In the genomic region with DNA sequence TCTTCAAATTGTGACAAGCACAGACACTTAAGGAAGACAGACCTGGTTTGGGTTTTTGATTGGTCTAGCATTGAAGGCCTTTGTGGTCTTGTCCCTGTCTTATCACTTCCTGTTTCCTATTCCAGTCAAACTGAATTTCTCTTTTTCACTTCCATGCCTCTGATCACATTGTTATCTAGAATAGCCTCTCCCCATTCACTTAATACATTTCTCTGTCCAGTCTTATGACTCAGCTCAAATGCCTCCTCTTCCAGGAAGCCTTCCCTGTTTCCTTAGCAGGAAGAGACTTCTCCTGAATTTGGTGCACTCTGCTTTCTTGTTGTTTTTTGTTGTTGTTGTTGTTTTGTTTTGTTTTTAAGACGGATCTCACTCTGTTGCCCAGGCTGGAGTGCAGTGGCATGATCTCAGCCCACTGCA, we compare ENCODE assay signal across 1 cellular context.
TF ChIP-seq lines count a peak whose summit lies in the region.

No MANE protein-coding gene starts in this region.

TF ChIP-seq in K562, 482 proteins besides CTCF, POLR2A, EP300 and RAD21 (continued from another document and continues in another):
- TF ChIP-seq, protein P1, sequence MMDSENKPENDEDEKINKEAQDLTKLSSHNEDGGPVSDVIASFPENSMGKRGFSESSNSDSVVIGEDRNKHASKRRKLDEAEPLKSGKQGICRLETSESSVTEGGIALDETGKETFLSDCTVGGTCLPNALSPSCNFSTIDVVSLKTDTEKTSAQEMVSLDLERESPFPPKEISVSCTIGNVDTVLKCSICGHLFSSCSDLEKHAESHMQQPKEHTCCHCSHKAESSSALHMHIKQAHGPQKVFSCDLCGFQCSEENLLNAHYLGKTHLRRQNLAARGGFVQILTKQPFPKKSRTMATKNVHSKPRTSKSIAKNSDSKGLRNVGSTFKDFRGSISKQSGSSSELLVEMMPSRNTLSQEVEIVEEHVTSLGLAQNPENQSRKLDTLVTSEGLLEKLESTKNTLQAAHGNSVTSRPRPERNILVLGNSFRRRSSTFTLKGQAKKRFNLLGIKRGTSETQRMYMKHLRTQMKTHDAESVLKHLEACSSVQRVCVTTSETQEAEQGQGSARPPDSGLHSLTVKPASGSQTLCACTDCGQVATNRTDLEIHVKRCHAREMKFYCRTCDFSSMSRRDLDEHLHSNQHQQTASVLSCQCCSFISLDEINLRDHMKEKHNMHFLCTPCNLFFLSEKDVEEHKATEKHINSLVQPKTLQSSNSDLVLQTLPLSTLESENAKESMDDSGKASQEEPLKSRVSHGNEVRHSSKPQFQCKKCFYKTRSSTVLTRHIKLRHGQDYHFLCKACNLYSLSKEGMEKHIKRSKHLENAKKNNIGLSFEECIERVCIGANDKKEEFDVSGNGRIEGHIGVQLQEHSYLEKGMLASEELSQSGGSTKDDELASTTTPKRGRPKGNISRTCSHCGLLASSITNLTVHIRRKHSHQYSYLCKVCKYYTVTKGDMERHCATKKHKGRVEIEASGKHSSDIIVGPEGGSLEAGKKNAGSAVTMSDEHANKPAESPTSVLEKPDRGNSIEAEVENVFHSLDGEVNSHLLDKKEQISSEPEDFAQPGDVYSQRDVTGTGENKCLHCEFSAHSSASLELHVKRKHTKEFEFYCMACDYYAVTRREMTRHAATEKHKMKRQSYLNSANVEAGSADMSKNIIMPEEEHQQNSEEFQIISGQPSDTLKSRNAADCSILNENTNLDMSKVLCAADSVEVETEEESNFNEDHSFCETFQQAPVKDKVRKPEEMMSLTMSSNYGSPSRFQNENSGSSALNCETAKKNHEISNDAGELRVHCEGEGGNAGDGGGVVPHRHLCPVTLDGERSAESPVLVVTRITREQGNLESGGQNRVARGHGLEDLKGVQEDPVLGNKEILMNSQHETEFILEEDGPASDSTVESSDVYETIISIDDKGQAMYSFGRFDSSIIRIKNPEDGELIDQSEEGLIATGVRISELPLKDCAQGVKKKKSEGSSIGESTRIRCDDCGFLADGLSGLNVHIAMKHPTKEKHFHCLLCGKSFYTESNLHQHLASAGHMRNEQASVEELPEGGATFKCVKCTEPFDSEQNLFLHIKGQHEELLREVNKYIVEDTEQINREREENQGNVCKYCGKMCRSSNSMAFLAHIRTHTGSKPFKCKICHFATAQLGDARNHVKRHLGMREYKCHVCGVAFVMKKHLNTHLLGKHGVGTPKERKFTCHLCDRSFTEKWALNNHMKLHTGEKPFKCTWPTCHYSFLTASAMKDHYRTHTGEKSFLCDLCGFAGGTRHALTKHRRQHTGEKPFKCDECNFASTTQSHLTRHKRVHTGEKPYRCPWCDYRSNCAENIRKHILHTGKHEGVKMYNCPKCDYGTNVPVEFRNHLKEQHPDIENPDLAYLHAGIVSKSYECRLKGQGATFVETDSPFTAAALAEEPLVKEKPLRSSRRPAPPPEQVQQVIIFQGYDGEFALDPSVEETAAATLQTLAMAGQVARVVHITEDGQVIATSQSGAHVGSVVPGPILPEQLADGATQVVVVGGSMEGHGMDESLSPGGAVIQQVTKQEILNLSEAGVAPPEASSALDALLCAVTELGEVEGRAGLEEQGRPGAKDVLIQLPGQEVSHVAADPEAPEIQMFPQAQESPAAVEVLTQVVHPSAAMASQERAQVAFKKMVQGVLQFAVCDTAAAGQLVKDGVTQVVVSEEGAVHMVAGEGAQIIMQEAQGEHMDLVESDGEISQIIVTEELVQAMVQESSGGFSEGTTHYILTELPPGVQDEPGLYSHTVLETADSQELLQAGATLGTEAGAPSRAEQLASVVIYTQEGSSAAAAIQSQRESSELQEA (IDR thresholded peaks at IDR 0.05; ENCODE audit: low read depth) = peak; percentile 43; the same call in 1 of the 2 replicates
- TF ChIP-seq ZNF57 (CRISPR knock-in tag; IDR thresholded peaks at IDR 0.05) (no peak), SRSF3 (IDR thresholded peaks at IDR 0.05; ENCODE audit: insufficient read depth, low read length) (no peak), DACH1 (IDR thresholded peaks at IDR 0.05; ENCODE audit: partially characterized antibody) (peak; percentile 76), TAF1 (IDR thresholded peaks at IDR 0.05; ENCODE audit: control insufficient read depth, extremely low read depth, insufficient read depth, low read length, severe bottlenecking) (no peak), ZNF316 (IDR thresholded peaks at IDR 0.05) (peak; percentile 88), ERF (CRISPR knock-in tag; IDR thresholded peaks at IDR 0.05) (no peak), OTX1 (CRISPR knock-in tag; IDR thresholded peaks at IDR 0.05) (peak; percentile 73; the same call in 1 of the 2 replicates), ARNT (IDR thresholded peaks at IDR 0.05) (peak in 1 of 2 experiments; percentile 82; a peak in 3 of 4 replicates), BRD9 (IDR thresholded peaks at IDR 0.05; ENCODE audit: low read depth, partially characterized antibody) (peak; percentile 66), CREB1 (IDR thresholded peaks at IDR 0.05) (no peak), CREB1 (CRISPR knock-in tag; IDR thresholded peaks at IDR 0.05) (no peak), PHTF2 (CRISPR knock-in tag; IDR thresholded peaks at IDR 0.05) (no peak), HMG20A (CRISPR knock-in tag; conservative IDR thresholded peaks at IDR 0.05) (no peak), LARP7 (IDR thresholded peaks at IDR 0.05) (peak; percentile 90; the same call in 1 of the 2 replicates), PHF20 (IDR thresholded peaks at IDR 0.05; ENCODE audit: partially characterized antibody) (peak; percentile 80), CBX8 (IDR thresholded peaks at IDR 0.05; ENCODE audit: borderline replicate concordance, extremely low read depth, low read depth, low read length, poor library complexity, severe bottlenecking) (no peak), THRAP3 (IDR thresholded peaks at IDR 0.05; ENCODE audit: borderline replicate concordance) (no peak), GABPA (tag; conservative IDR thresholded peaks at IDR 0.05; ENCODE audit: low read depth) (peak; percentile 58), KLF1 (tag; IDR thresholded peaks at IDR 0.05) (no peak), TCF3 (CRISPR knock-in tag; IDR thresholded peaks at IDR 0.05) (peak; percentile 57), ZNF77 (CRISPR knock-in tag; IDR thresholded peaks at IDR 0.05) (no peak), CXXC5 (CRISPR knock-in tag; IDR thresholded peaks at IDR 0.05) (no peak), POLR2H (tag; IDR thresholded peaks at IDR 0.05; ENCODE audit: low read depth) (no peak), GABPB1 (CRISPR knock-in tag; IDR thresholded peaks at IDR 0.05) (peak; percentile 50; the same call in 1 of the 2 replicates), FIP1L1 (IDR thresholded peaks at IDR 0.05; ENCODE audit: low read depth, low read length, poor library complexity, severe bottlenecking) (no peak), ATF7 (IDR thresholded peaks at IDR 0.05) (peak; percentile 56; the same call in 1 of the 2 replicates), ZNF165 (CRISPR knock-in tag; IDR thresholded peaks at IDR 0.05; ENCODE audit: borderline replicate concordance) (no peak), TBP (optimal IDR thresholded peaks at IDR 0.05; ENCODE audit: low read depth, low read length) (no peak), ZNF124 (CRISPR knock-in tag; IDR thresholded peaks at IDR 0.05) (no peak), ARHGAP35 (IDR thresholded peaks at IDR 0.05; ENCODE audit: partially characterized antibody) (peak; percentile 53), SREBF1 (IDR thresholded peaks at IDR 0.05; ENCODE audit: borderline replicate concordance, low read depth, low read length) (no peak), KDM1A (IDR thresholded peaks at IDR 0.05) (peak; percentile 90 to 95), ZNF239 (CRISPR knock-in tag; IDR thresholded peaks at IDR 0.05) (no peak)
- TF ChIP-seq, protein P2, sequence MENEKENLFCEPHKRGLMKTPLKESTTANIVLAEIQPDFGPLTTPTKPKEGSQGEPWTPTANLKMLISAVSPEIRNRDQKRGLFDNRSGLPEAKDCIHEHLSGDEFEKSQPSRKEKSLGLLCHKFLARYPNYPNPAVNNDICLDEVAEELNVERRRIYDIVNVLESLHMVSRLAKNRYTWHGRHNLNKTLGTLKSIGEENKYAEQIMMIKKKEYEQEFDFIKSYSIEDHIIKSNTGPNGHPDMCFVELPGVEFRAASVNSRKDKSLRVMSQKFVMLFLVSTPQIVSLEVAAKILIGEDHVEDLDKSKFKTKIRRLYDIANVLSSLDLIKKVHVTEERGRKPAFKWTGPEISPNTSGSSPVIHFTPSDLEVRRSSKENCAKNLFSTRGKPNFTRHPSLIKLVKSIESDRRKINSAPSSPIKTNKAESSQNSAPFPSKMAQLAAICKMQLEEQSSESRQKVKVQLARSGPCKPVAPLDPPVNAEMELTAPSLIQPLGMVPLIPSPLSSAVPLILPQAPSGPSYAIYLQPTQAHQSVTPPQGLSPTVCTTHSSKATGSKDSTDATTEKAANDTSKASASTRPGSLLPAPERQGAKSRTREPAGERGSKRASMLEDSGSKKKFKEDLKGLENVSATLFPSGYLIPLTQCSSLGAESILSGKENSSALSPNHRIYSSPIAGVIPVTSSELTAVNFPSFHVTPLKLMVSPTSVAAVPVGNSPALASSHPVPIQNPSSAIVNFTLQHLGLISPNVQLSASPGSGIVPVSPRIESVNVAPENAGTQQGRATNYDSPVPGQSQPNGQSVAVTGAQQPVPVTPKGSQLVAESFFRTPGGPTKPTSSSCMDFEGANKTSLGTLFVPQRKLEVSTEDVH (IDR thresholded peaks at IDR 0.05; ENCODE audit: low read depth, partially characterized antibody) = peak; percentile 63
- TF ChIP-seq, protein P3, sequence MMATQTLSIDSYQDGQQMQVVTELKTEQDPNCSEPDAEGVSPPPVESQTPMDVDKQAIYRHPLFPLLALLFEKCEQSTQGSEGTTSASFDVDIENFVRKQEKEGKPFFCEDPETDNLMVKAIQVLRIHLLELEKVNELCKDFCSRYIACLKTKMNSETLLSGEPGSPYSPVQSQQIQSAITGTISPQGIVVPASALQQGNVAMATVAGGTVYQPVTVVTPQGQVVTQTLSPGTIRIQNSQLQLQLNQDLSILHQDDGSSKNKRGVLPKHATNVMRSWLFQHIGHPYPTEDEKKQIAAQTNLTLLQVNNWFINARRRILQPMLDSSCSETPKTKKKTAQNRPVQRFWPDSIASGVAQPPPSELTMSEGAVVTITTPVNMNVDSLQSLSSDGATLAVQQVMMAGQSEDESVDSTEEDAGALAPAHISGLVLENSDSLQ (IDR thresholded peaks at IDR 0.05) = peak; percentile 44
- TF ChIP-seq, protein P4, sequence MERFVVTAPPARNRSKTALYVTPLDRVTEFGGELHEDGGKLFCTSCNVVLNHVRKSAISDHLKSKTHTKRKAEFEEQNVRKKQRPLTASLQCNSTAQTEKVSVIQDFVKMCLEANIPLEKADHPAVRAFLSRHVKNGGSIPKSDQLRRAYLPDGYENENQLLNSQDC (CRISPR knock-in tag; IDR thresholded peaks at IDR 0.05) = no peak
- TF ChIP-seq, protein P5, sequence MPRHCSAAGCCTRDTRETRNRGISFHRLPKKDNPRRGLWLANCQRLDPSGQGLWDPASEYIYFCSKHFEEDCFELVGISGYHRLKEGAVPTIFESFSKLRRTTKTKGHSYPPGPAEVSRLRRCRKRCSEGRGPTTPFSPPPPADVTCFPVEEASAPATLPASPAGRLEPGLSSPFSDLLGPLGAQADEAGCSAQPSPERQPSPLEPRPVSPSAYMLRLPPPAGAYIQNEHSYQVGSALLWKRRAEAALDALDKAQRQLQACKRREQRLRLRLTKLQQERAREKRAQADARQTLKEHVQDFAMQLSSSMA (CRISPR knock-in tag; IDR thresholded peaks at IDR 0.05) = no peak
- TF ChIP-seq, protein P6, sequence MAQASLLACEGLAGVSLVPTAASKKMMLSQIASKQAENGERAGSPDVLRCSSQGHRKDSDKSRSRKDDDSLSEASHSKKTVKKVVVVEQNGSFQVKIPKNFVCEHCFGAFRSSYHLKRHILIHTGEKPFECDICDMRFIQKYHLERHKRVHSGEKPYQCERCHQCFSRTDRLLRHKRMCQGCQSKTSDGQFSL (CRISPR knock-in tag; IDR thresholded peaks at IDR 0.05) = no peak
- TF ChIP-seq, protein P6 (tag; IDR thresholded peaks at IDR 0.05) = no peak
- TF ChIP-seq, protein P7, sequence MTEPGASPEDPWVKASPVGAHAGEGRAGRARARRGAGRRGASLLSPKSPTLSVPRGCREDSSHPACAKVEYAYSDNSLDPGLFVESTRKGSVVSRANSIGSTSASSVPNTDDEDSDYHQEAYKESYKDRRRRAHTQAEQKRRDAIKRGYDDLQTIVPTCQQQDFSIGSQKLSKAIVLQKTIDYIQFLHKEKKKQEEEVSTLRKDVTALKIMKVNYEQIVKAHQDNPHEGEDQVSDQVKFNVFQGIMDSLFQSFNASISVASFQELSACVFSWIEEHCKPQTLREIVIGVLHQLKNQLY (CRISPR knock-in tag; conservative IDR thresholded peaks at IDR 0.05) = no peak
- TF ChIP-seq, protein P8, sequence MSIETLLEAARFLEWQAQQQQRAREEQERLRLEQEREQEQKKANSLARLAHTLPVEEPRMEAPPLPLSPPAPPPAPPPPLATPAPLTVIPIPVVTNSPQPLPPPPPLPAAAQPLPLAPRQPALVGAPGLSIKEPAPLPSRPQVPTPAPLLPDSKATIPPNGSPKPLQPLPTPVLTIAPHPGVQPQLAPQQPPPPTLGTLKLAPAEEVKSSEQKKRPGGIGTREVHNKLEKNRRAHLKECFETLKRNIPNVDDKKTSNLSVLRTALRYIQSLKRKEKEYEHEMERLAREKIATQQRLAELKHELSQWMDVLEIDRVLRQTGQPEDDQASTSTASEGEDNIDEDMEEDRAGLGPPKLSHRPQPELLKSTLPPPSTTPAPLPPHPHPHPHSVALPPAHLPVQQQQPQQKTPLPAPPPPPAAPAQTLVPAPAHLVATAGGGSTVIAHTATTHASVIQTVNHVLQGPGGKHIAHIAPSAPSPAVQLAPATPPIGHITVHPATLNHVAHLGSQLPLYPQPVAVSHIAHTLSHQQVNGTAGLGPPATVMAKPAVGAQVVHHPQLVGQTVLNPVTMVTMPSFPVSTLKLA (conservative IDR thresholded peaks at IDR 0.05) = peak in 1 of 2 experiments; percentile 53; a peak in 1 of 4 replicates
- TF ChIP-seq, protein P9, sequence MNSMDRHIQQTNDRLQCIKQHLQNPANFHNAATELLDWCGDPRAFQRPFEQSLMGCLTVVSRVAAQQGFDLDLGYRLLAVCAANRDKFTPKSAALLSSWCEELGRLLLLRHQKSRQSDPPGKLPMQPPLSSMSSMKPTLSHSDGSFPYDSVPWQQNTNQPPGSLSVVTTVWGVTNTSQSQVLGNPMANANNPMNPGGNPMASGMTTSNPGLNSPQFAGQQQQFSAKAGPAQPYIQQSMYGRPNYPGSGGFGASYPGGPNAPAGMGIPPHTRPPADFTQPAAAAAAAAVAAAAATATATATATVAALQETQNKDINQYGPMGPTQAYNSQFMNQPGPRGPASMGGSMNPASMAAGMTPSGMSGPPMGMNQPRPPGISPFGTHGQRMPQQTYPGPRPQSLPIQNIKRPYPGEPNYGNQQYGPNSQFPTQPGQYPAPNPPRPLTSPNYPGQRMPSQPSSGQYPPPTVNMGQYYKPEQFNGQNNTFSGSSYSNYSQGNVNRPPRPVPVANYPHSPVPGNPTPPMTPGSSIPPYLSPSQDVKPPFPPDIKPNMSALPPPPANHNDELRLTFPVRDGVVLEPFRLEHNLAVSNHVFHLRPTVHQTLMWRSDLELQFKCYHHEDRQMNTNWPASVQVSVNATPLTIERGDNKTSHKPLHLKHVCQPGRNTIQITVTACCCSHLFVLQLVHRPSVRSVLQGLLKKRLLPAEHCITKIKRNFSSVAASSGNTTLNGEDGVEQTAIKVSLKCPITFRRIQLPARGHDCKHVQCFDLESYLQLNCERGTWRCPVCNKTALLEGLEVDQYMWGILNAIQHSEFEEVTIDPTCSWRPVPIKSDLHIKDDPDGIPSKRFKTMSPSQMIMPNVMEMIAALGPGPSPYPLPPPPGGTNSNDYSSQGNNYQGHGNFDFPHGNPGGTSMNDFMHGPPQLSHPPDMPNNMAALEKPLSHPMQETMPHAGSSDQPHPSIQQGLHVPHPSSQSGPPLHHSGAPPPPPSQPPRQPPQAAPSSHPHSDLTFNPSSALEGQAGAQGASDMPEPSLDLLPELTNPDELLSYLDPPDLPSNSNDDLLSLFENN (IDR thresholded peaks at IDR 0.05; ENCODE audit: low read depth in 2 of 2, low read length in 2 of 2) = no peak
